22 cellular contexts compared by ENCODE assay signal in the genomic region with DNA sequence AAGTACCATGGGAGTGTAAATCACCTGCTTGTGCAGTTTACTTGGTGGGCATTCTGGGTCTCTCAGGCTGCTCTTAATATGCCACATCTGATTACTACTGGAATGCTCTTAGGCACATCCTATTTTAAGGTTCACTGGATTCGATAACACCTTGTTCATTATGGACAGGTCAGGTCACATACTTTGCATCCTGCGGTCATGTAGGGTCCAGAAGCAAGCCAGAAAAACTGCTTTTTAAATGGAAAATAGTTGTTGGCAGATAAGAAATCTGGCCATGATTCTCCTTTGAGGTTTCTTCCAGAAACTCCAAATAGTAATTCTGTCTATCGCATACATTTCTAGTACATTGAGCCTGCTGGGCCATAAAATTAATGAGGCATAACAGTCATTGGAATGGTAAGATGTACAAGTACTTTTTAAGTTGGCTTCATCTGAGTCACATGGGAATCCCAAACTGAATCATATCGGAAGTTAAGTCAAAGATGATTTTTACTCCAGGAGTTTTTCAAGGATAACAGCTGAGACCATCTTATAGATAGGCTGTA.
DNase-seq lines count a peak whose midpoint lies in the region; ATAC-seq, FAIRE-seq and TF ChIP-seq lines count a peak whose summit lies in the region.
"Had no signal": no experiment of that assay in that cellular context is flagged by ENCODE, and none has a peak within 500 bp of the region (broad histone marks: within the 10 kb centered on the region; RNA-seq: fewer than 3 reads in every experiment).

No MANE protein-coding gene starts in this region.

- no peaks in the 10 kb centered on the region for H3K36me3 ChIP-seq in kidney epithelial cell (ENCODE audit: control insufficient read depth, insufficient read depth, low read length)
- H3K36me3 ChIP-seq: BLaER1, SJCRH30 had no signal

- TF ChIP-seq POLR2A in GM12891 (IDR thresholded peaks at IDR 0.05; ENCODE audit: low read depth, low read length): no peak

- no peak for FAIRE-seq in GM12891 (lab: Jason Lieb, UNC)
- FAIRE-seq: D721Med, G401.6 had no signal

- no peak for TF ChIP-seq CTCF in kidney epithelial cell (IDR thresholded peaks at IDR 0.05; ENCODE audit: insufficient read depth, low read length, poor library complexity, severe bottlenecking)

- H3K27me3 ChIP-seq in kidney epithelial cell (ENCODE audit: control insufficient read depth, insufficient read depth, low read length): no peaks in the 10 kb centered on the region
- H3K27me3 ChIP-seq: BLaER1, SJCRH30 had no signal

- ATAC-seq in HG03469 (IDR thresholded peaks at IDR 0.05; ENCODE audit: unreplicated experiment) (no peak), GM21717 (IDR thresholded peaks at IDR 0.05; ENCODE audit: unreplicated experiment) (no peak)
- ATAC-seq: Right ventricle myocardium inferior had no signal

- DNase-seq in DMS 273 (lab: John Stamatoyannopoulos, UW; ENCODE audit: unreplicated experiment): peak; percentile 1
- DNase-seq in DMS 273 treated with DMSO at 0.1 percent for 48 hours (lab: John Stamatoyannopoulos, UW): no peak
- DNase-seq in NCI-H69 (lab: John Stamatoyannopoulos, UW): peak; percentile 3
- peak; percentile 65 for DNase-seq in kidney epithelial cell (ENCODE audit: low read depth)
- DNase-seq in GM12891 (ENCODE audit: insufficient read length, low spot score): no peak
- DNase-seq in ureter (ENCODE audit: low spot score): no peak
- DNase-seq: CD4-positive, CD25-positive, alpha-beta regulatory T cell; GM23248; H9; NCI-H1092; NCI-H1417 treated with DMSO at 0.1 percent for 48 hours; NCI-H1694 treated with DMSO at 0.1 percent for 48 hours; NCI-H2081; NCI-H524; NCI-H774; SJCRH30 had no signal

- no peak overlapping the region for H3K4me3 ChIP-seq in kidney epithelial cell (ENCODE audit: low read depth, low read length)
- H3K4me3 ChIP-seq: BLaER1, GM23248, SJCRH30 had no signal

TF ChIP-seq in GM12891, 5 proteins besides CTCF, POLR2A, EP300 and RAD21:
- TF ChIP-seq POU2F2 (IDR thresholded peaks at IDR 0.05; ENCODE audit: low read depth, low read length): no peak
- no peak for TF ChIP-seq TAF1 (IDR thresholded peaks at IDR 0.05; ENCODE audit: low read depth, low read length)
- TF ChIP-seq SPI1 (IDR thresholded peaks at IDR 0.05; ENCODE audit: low read depth, low read length): no peak
- TF ChIP-seq POLR2AphosphoS5 (IDR thresholded peaks at IDR 0.05; ENCODE audit: low read depth, low read length): no peak
- no peak for TF ChIP-seq PAX5 (IDR thresholded peaks at IDR 0.05; ENCODE audit: insufficient read depth, low read length, severe bottlenecking)

Comparison
In these comparisons a context has a peak if more than half of its experiments do, and no peak if none do; other contexts are left out.
1. DNase-seq: peak in DMS 273 (single experiment), NCI-H69 (single experiment) and kidney epithelial cell (single experiment); none in DMS 273 treated with DMSO at 0.1 percent for 48 hours (single experiment), GM12891 (single experiment) and ureter (single experiment).